Comparison of ENCODE assay signal across 21 cellular contexts in the genomic region with DNA sequence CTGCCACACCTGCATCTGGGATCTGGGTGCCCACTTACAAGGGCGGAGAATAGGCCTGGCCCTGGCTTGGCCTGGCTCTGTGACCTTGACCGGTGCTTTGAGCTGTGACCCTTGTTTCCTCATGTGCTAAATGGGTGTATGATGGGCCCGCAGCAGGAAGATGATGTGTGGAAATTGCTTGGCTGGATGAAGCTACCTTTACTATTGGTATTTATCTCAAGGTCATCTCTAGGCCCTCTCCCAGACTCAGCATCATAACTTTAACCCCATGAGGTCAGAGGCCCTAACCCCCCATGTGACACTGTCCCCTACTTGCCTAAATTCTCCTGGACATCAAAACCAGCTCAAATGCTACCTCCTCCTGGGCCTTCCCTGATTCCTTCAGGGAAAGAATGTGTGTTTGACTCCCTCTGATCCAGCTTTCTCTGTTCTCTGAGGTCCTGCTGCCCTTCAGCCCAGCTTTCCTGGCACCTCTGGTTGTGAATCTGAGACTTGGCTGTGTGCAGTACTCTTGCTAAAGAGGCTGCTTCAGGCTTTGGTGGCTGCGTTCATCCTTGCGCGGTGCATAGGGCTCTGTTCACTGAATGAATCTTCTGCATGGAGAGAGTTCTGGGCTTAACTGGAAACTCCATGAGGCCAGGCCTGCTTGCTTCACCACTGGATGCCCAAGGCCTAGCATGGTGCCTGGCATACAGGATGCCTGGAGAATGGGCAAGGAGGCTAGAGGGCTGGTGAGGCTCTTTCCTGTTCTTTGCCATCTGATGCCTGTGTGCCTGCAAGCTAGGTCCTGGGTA. TPM values are rescaled to one million over a fixed set of nuclear protein-coding genes. Genes with fewer than 3 reads are reported as not detected.
A peak's percentile ranks its signal among the peaks of the same experiment; 100 is the strongest.
DNase-seq lines count a peak whose midpoint lies in the region; ATAC-seq, FAIRE-seq and TF ChIP-seq lines count a peak whose summit lies in the region.
"Had no signal": no experiment of that assay in that cellular context is flagged by ENCODE, and none has a peak within 500 bp of the region (broad histone marks: within the 10 kb centered on the region; RNA-seq: fewer than 3 reads in every experiment).

No MANE protein-coding gene starts in this region.

- no peak overlapping the region for H3K4me3 ChIP-seq in CD8-positive, alpha-beta memory T cell (ENCODE audit: low read length)
- no peak overlapping the region for H3K4me3 ChIP-seq in K562
- H3K4me3 ChIP-seq in neuronal stem cell (ENCODE audit: low read length in 2 of 2) = no peak overlapping the region
- H3K4me3 ChIP-seq: body of pancreas, prostate gland, SJCRH30, transverse colon had no signal

- no peak for TF ChIP-seq POLR2A in K562 (conservative IDR thresholded peaks at IDR 0.05)

- peak overlapping the region; percentile 47 for H3K23ac ChIP-seq in neuronal stem cell (ENCODE audit: low read depth, low read length, poor library complexity)

- WGBS in K562 (ENCODE audit: insufficient coverage, low coverage, missing lambda C conversion rate) = 88% methylated on average over 6 of the region's 6 CpGs
- no CpG with 5 or more reads among the region's 6 CpGs for whole genome bisulfite sequencing in neuronal stem cell (ENCODE audit: extremely low coverage in 2 of 2, insufficient read length in 2 of 2, insufficient replicate concordance in 1 of 2), 2 donors

- H3K14ac ChIP-seq in neuronal stem cell (ENCODE audit: low read length) = peak overlapping the region; percentile 63

- peak overlapping the region; percentile 67 for H2AK5ac ChIP-seq in neuronal stem cell (ENCODE audit: low read depth, low read length)

- H3K27me3 Mint-ChIP-seq in activated CD4-positive, alpha-beta T cell treated with anti-CD3 and anti-CD28 coated beads, Interleukin-2, amount 10 ng/mL, durations not matched to agents 7 days and 5 days = peaks cover 2% of the 10 kb centered on the region
- no peaks in the 10 kb centered on the region for H3K27me3 Mint-ChIP-seq in CD8-positive, alpha-beta memory T cell
- H3K27me3 Mint-ChIP-seq: activated naive CD4-positive, alpha-beta T cell treated with anti-CD3 and anti-CD28 coated beads, Interleukin-2, amount 50 U/mL, for 24 hours had no signal

- peaks cover 22% of the 10 kb centered on the region for H3K4me1 ChIP-seq in CD8-positive, alpha-beta memory T cell (ENCODE audit: insufficient read depth, low read length)
- H3K4me1 ChIP-seq in K562 (replicated peaks in 1 of 2; ENCODE audit: control insufficient read depth in 2 of 2, insufficient read depth in 2 of 2, low read length in 2 of 2) (peaks cover 26 to 44% of the 10 kb centered on the region in 2 experiments), neuronal stem cell (ENCODE audit: control insufficient read depth in 2 of 2, insufficient read depth in 1 of 2, low read depth in 1 of 2, low read length in 2 of 2) (peaks cover 0 to 17% of the 10 kb centered on the region in 2 donors)
- H3K4me1 ChIP-seq: body of pancreas, prostate gland had no signal

- H3K27me3 ChIP-seq in CD8-positive, alpha-beta memory T cell (ENCODE audit: insufficient read depth, low read length, poor library complexity, severe bottlenecking) = no peaks in the 10 kb centered on the region
- H3K27me3 ChIP-seq in K562 (ENCODE audit: control insufficient read depth in 2 of 2, insufficient read depth in 2 of 2, low read length in 2 of 2) (no peaks in the 10 kb centered on the region), neuronal stem cell (ENCODE audit: control insufficient read depth in 3 of 3, insufficient read depth in 3 of 3, low read depth in 1 of 3, low read length in 3 of 3) (peaks cover 0 to 41% (median 0%) of the 10 kb centered on the region in 3 experiments)
- H3K27me3 ChIP-seq: body of pancreas, SJCRH30, transverse colon had no signal

- POLR2A ChIA-PET in activated CD4-positive, alpha-beta T cell treated with anti-CD3 and anti-CD28 coated beads, Interleukin-2, amount 10 ng/mL, durations not matched to agents 7 days and 5 days (lab: Charles Lee) = no interaction called here
- POLR2A ChIA-PET in CD8-positive, alpha-beta memory T cell (lab: Charles Lee) = no interaction called here
- POLR2A ChIA-PET in K562 (lab: Yijun Ruan, JAX) = interaction anchor here (0.5 to 2.3 kb wide), 5 partner anchors 8 to 33 kb away, joined by 3 to 11 read pairs (median 3); no protein-coding TSS in a partner anchor

- no peak overlapping the region for H2BK120ac ChIP-seq in neuronal stem cell (ENCODE audit: low read depth, low read length)

- peaks cover 29% of the 10 kb centered on the region for H3K4me1 Mint-ChIP-seq in activated CD4-positive, alpha-beta T cell treated with anti-CD3 and anti-CD28 coated beads, Interleukin-2, amount 10 ng/mL, durations not matched to agents 7 days and 5 days
- H3K4me1 Mint-ChIP-seq in CD8-positive, alpha-beta memory T cell = peaks cover 19 to 29% (median 26%) of the 10 kb centered on the region in 3 donors

- no peaks in the 10 kb centered on the region for H3K79me1 ChIP-seq in neuronal stem cell (ENCODE audit: low read depth, low read length)

- no peak overlapping the region for H4K8ac ChIP-seq in neuronal stem cell (ENCODE audit: low read depth, low read length)

- H3K9me3 Mint-ChIP-seq in activated CD4-positive, alpha-beta T cell treated with anti-CD3 and anti-CD28 coated beads, Interleukin-2, amount 10 ng/mL, durations not matched to agents 7 days and 5 days = peaks cover 5% of the 10 kb centered on the region
- H3K9me3 Mint-ChIP-seq in CD8-positive, alpha-beta memory T cell = no peaks in the 10 kb centered on the region
- H3K9me3 Mint-ChIP-seq: activated naive CD4-positive, alpha-beta T cell treated with anti-CD3 and anti-CD28 coated beads, Interleukin-2, amount 50 U/mL, for 24 hours had no signal

- H3K79me2 ChIP-seq in K562 (ENCODE audit: control insufficient read depth, insufficient read depth, low read length) = no peaks in the 10 kb centered on the region

- peak overlapping the region; percentile 80 for H3K27ac Mint-ChIP-seq in activated CD4-positive, alpha-beta T cell treated with anti-CD3 and anti-CD28 coated beads, Interleukin-2, amount 10 ng/mL, durations not matched to agents 7 days and 5 days
- H3K27ac Mint-ChIP-seq in CD8-positive, alpha-beta memory T cell = peak overlapping the region in 7 of 8 donors; percentile 51 to 99 (median 90)
- H3K27ac Mint-ChIP-seq: activated naive CD4-positive, alpha-beta T cell treated with anti-CD3 and anti-CD28 coated beads, Interleukin-2, amount 50 U/mL, for 24 hours; stimulated activated memory B cell treated with anti-CD40 and anti-IgM and Interleukin-4, amounts not matched to agents 10 μg/mL and 1 μg/mL and 100 μg/mL, for 72 hours had no signal

- no peaks in the 10 kb centered on the region for H3K9me3 ChIP-seq in CD8-positive, alpha-beta memory T cell (ENCODE audit: low read length)
- no peaks in the 10 kb centered on the region for H3K9me3 ChIP-seq in K562 (replicated peaks; ENCODE audit: control insufficient read depth, insufficient read depth, low read depth, low read length)
- H3K9me3 ChIP-seq in neuronal stem cell (replicated peaks in 1 of 2; ENCODE audit: control insufficient read depth in 2 of 2, insufficient read depth in 1 of 2, low read depth in 1 of 2, low read length in 2 of 2) = no peaks in the 10 kb centered on the region
- H3K9me3 ChIP-seq: body of pancreas, prostate gland, SJCRH30, transverse colon had no signal

- no peak overlapping the region for H2BK12ac ChIP-seq in neuronal stem cell (ENCODE audit: low read length)

- no peaks in the 10 kb centered on the region for H4K20me1 ChIP-seq in K562 (replicated peaks; ENCODE audit: control insufficient read depth, insufficient read depth, low read length)

- intact Hi-C loops in K562 (cut with micrococcal nuclease) = no loop called here

- TF ChIP-seq RAD21 in K562 (CRISPR knock-in tag; conservative IDR thresholded peaks at IDR 0.05 in 1 of 2, IDR thresholded peaks at IDR 0.05 in 1 of 2) = no peak

- peak overlapping the region; percentile 80 for H3K4ac ChIP-seq in neuronal stem cell (ENCODE audit: low read length)

- H2AFZ ChIP-seq in K562 (ENCODE audit: low read depth, low read length) = no peak overlapping the region
- H2AFZ ChIP-seq in neuronal stem cell (ENCODE audit: low read length) = no peak overlapping the region

- no peak for TF ChIP-seq EP300 in K562 (IDR thresholded peaks at IDR 0.05; ENCODE audit: low read length)

- in situ Hi-C loops in K562 (cut with MboI) = no loop called here

- no peak for TF ChIP-seq CTCF in K562 (IDR thresholded peaks at IDR 0.05 in 2 of 3, conservative IDR thresholded peaks at IDR 0.05 in 1 of 3; ENCODE audit: insufficient read depth in 2 of 3, low read depth in 1 of 3, low read length in 3 of 3)

- DNase-seq in activated CD4-positive, alpha-beta T cell treated with anti-CD3 and anti-CD28 coated beads, Interleukin-2, amount 10 ng/mL, durations not matched to agents 7 days and 5 days = no peak
- DNase-seq in activated CD4-positive, alpha-beta T cell treated with anti-CD3 and anti-CD28 coated beads, Interleukin-2, amount 50 U/mL, for 48 hours = no peak
- DNase-seq in CD8-positive, alpha-beta memory T cell = no peak
- DNase-seq in K562 (ENCODE audit: extremely low read depth in 1 of 4, low spot score in 3 of 4) (no peak), neuronal stem cell (ENCODE audit: low spot score) (no peak), mesenteric fat pad (ENCODE audit: low spot score) (no peak), retina (no peak)
- DNase-seq: dermis blood vessel endothelial cell, DMS79 treated with DMSO at 0.1 percent for 48 hours, NCI-H1417 treated with DMSO at 0.1 percent for 48 hours, NCI-H526 treated with DMSO at 0.1 percent for 48 hours, SJCRH30, T-helper 9 cell had no signal

- no peak overlapping the region for H3K4me2 ChIP-seq in K562 (ENCODE audit: insufficient read depth, low read length)
- no peak overlapping the region for H3K4me2 ChIP-seq in neuronal stem cell (ENCODE audit: insufficient read depth, low read length, poor library complexity, severe bottlenecking)

- H3K9ac ChIP-seq in K562 (ENCODE audit: insufficient read depth in 1 of 2, low read depth in 2 of 2, low read length in 2 of 2) (0 out of 4 replicates have a peak overlapping the region, but pooled peaks of 1 of the 2 experiments have one; percentile 39), neuronal stem cell (ENCODE audit: low read depth, low read length, poor library complexity) (no peak overlapping the region)

- H2BK15ac ChIP-seq in neuronal stem cell (ENCODE audit: low read length) = peak overlapping the region; percentile 30

- CTCF ChIA-PET in activated CD4-positive, alpha-beta T cell treated with anti-CD3 and anti-CD28 coated beads, Interleukin-2, amount 10 ng/mL, durations not matched to agents 7 days and 5 days (lab: Charles Lee) = interaction anchor here (0.7 to 2.2 kb wide), 8 partner anchors 12 to 135 kb away, joined by 3 to 10 read pairs (median 4); no protein-coding TSS in a partner anchor
- CTCF ChIA-PET in CD8-positive, alpha-beta memory T cell (lab: Charles Lee) = interaction anchor here (1.0 to 1.3 kb wide), 3 partner anchors 54 to 481 kb away, joined by 3 to 4 read pairs (median 3); no protein-coding TSS in a partner anchor
- CTCF ChIA-PET in K562 (lab: Yijun Ruan, JAX; ENCODE audit: low intra/inter-chr PET ratio) = no interaction called here

- H3K36me3 Mint-ChIP-seq in activated CD4-positive, alpha-beta T cell treated with anti-CD3 and anti-CD28 coated beads, Interleukin-2, amount 10 ng/mL, durations not matched to agents 7 days and 5 days (ENCODE audit: low read depth) = no peaks in the 10 kb centered on the region
- H3K36me3 Mint-ChIP-seq in CD8-positive, alpha-beta memory T cell = no peaks in the 10 kb centered on the region
- H3K36me3 Mint-ChIP-seq: activated naive CD4-positive, alpha-beta T cell treated with anti-CD3 and anti-CD28 coated beads, Interleukin-2, amount 50 U/mL, for 24 hours; stimulated activated memory B cell treated with anti-CD40 and anti-IgM and Interleukin-4, amounts not matched to agents 10 μg/mL and 1 μg/mL and 100 μg/mL, for 72 hours had no signal

- no TSS peak for BruUV-seq in K562 (replicated peaks; lab: Mats Ljungman, UMichigan)

- no peaks in the 10 kb centered on the region for H3K9me1 ChIP-seq in K562 (ENCODE audit: control insufficient read depth, insufficient read depth, low read length)

- peak overlapping the region; percentile 56 for H2BK5ac ChIP-seq in neuronal stem cell (ENCODE audit: low read length)

- no peak for ATAC-seq in K562
- ATAC-seq in GM21528 (IDR thresholded peaks at IDR 0.05; ENCODE audit: low FRiP score, unreplicated experiment) = no peak
- ATAC-seq: body of pancreas had no signal

- H3K36me3 ChIP-seq in CD8-positive, alpha-beta memory T cell (ENCODE audit: insufficient read depth, low read length) = no peaks in the 10 kb centered on the region
- H3K36me3 ChIP-seq in K562 (ENCODE audit: control insufficient read depth, insufficient read depth, low read length) (no peaks in the 10 kb centered on the region), neuronal stem cell (replicated peaks in 1 of 2; ENCODE audit: control insufficient read depth in 2 of 2, insufficient read depth in 2 of 2, low read length in 2 of 2) (no peaks in the 10 kb centered on the region)
- H3K36me3 ChIP-seq: prostate gland, SJCRH30, transverse colon had no signal

- no peak overlapping the region for H3K27ac ChIP-seq in CD8-positive, alpha-beta memory T cell (ENCODE audit: low read depth, low read length)
- H3K27ac ChIP-seq in K562 (ENCODE audit: extremely low read depth, low read depth, low read length) (no peak overlapping the region), neuronal stem cell (replicated peaks; ENCODE audit: low read length) (no peak overlapping the region)
- H3K27ac ChIP-seq: body of pancreas, C4-2B, prostate gland, SJCRH30, transverse colon had no signal

- H3K4me3 Mint-ChIP-seq in activated CD4-positive, alpha-beta T cell treated with anti-CD3 and anti-CD28 coated beads, Interleukin-2, amount 10 ng/mL, durations not matched to agents 7 days and 5 days = no peak overlapping the region
- peak overlapping the region in 5 of 7 donors; percentile 7 to 69 (median 50) for H3K4me3 Mint-ChIP-seq in CD8-positive, alpha-beta memory T cell
- H3K4me3 Mint-ChIP-seq: activated naive CD4-positive, alpha-beta T cell treated with anti-CD3 and anti-CD28 coated beads, Interleukin-2, amount 50 U/mL, for 24 hours; stimulated activated memory B cell treated with anti-CD40 and anti-IgM and Interleukin-4, amounts not matched to agents 10 μg/mL and 1 μg/mL and 100 μg/mL, for 72 hours had no signal

- no peak overlapping the region for H4K91ac ChIP-seq in neuronal stem cell (ENCODE audit: low read depth, low read length, poor library complexity)

- H3K18ac ChIP-seq in neuronal stem cell (ENCODE audit: low read length) = peak overlapping the region; percentile 55

- no peak for FAIRE-seq in K562 (lab: Jason Lieb, UNC)
- FAIRE-seq: A204.1 had no signal

RNA-seq across cellular contexts. Expression of a gene that starts 25.2 kb away (rescaled TPM):
- 10 to 100 TPM; 42.0 to 43.1 TPM for total RNA-seq in activated CD4-positive, alpha-beta T cell treated with anti-CD3 and anti-CD28 coated beads, Interleukin-2, amount 10 ng/mL, durations not matched to agents 7 days and 5 days
- 10 to 100 TPM; 44.5 to 44.6 TPM for total RNA-seq in CD8-positive, alpha-beta memory T cell
- polyA plus RNA-seq in CD8-positive, alpha-beta memory T cell = 6.6 TPM
- 361 and 756 TPM in 2 replicates for total RNA-seq in K562 (2011; cell fraction: chromatin; rRNA removed; ENCODE audit: low replicate concordance)
- total RNA-seq in K562 (2011; cell fraction: nucleolus; rRNA removed) = 315 and 326 TPM in 2 replicates
- total RNA-seq in K562 (2011; cell fraction: nucleoplasm; rRNA removed) = 358 and 388 TPM in 2 replicates
- total RNA-seq in K562 (2014; rRNA removed) (106 and 223 TPM in 2 replicates), K562 (2014; rRNA removed; fragmentation: Illumina TruSeq; extraction: Trizol) (79.6 and 90.2 TPM in 2 replicates), K562 (2015; rRNA removed; fragmentation: Illumina TruSeq; extraction: Trizol) (91.9 and 93.2 TPM in 2 replicates), K562 (2021) (194 and 203 TPM in 2 replicates), mesenteric fat pad (49.3 TPM)
- polyA plus RNA-seq in K562 (2011; rRNA removed) (71.4 and 100 TPM in 2 replicates), K562 (2014; fragmentation: Illumina TruSeq; extraction: Trizol) (121 and 139 TPM in 2 replicates), K562 (2014; fragmentation: Nextera tagmentation; extraction: Ambion mirVana) (10 to 100 TPM; 12.3 to 14.8 TPM), K562 (2014; rRNA removed) (111 and 129 TPM in 2 replicates)
- polyA plus RNA-seq in K562 (2011; cell fraction: cytosol; rRNA removed) = 56.5 and 73.9 TPM in 2 replicates
- 434 and 457 TPM in 2 replicates for polyA plus RNA-seq in K562 (2011; cell fraction: nucleus; rRNA removed)
- 52.3 and 64.9 TPM in 2 replicates for polyA plus RNA-seq in K562 (2012)
- polyA minus RNA-seq in K562 (2011; rRNA and poly(A)+ RNA removed) = 75.5 and 106 TPM in 2 replicates
- polyA minus RNA-seq in K562 (2011; cell fraction: cytosol; rRNA and poly(A)+ RNA removed) = 40.8 and 83.0 TPM in 2 replicates
- 138 and 192 TPM in 2 replicates for polyA minus RNA-seq in K562 (2011; cell fraction: nucleus; rRNA and poly(A)+ RNA removed)
- polyA plus RNA-seq in neuronal stem cell (2013, experiment 1 of 2) = 27.6 TPM
- 30.3 TPM for polyA plus RNA-seq in neuronal stem cell (2013, experiment 2 of 2)
